ENCODE assay signal across 8 cellular contexts in the genomic region with DNA sequence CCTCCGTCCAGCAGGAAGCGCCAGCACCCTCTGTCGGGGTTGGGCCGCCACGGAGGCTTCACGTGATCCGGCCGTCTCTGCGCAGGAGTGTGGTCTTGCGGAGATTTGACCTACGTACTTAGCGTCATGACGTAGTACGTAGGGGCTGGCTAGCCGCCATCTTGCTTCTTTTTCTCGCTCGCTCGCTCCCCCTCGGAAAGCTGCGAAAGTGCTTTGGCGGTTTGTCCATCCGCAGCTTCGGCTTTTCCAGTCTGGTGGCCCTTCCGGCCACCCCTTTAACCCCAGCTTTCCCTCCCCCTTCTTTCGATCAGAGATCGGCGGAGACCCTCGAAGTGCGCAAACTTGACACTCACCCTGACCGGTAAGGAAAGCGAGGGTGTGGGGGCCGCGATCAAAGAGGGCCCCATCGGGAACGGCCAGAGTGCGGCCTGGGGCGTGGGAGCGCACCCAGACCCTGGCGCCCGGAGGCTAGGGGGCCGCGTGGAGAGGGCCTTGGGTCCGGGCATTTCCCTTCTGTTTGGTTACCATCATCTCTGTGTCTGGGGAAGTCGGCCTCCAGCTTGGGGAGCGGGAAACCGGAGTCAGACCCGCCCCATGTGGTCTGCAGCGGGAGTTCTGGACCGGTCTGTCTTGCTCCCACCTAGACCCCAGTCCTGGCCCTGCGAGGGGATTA. TPM values are rescaled to one million over a fixed set of nuclear protein-coding genes. Genes with fewer than 3 reads are reported as not detected.
A peak's percentile ranks its signal among the peaks of the same experiment; 100 is the strongest.
DNase-seq lines count a peak whose midpoint lies in the region; ATAC-seq, FAIRE-seq and TF ChIP-seq lines count a peak whose summit lies in the region.

A gene (plus strand): TSS at position 156 of the 673 bp plus-strand sequence. CDS start 26,559 bp downstream, outside the sequence.

- ATAC-seq in GM18867 (IDR thresholded peaks at IDR 0.05; ENCODE audit: unreplicated experiment) (peak; percentile 96), HG03108 (IDR thresholded peaks at IDR 0.05; ENCODE audit: unreplicated experiment) (peak; percentile 98)

- H3K4me1 ChIP-seq in ACC112 (ENCODE audit: control insufficient read depth, insufficient read depth, low read length, unreplicated experiment) (peaks cover 24% of the 10 kb centered on the region), smooth muscle cell (ENCODE audit: low read depth) (peaks cover 22% of the 10 kb centered on the region)

- H3K4me2 ChIP-seq in smooth muscle cell, result peak within 1 kb of the TSS; percentile 94

- H3K9ac ChIP-seq in smooth muscle cell (ENCODE audit: low read depth), result peak within 1 kb of the TSS; percentile 99

- peak; percentile 82 for FAIRE-seq in bronchial epithelial cell (lab: Jason Lieb, UNC)

- H3K36me3 ChIP-seq in ACC112 (ENCODE audit: insufficient read depth, low read length) (peaks cover 6% of the 10 kb centered on the region; the same call in 1 of the 2 replicates), WERI-Rb-1 (peaks cover 36% of the 10 kb centered on the region), bronchial epithelial cell (ENCODE audit: control insufficient read depth, insufficient read depth, low read length) (no peaks in the 10 kb centered on the region), smooth muscle cell (ENCODE audit: low read depth) (no peaks in the 10 kb centered on the region)

- TF ChIP-seq CTCF in WERI-Rb-1 (IDR thresholded peaks at IDR 0.05; ENCODE audit: low read depth, low read length) (peak; percentile 82), bronchial epithelial cell (IDR thresholded peaks at IDR 0.05; ENCODE audit: insufficient read depth, low read length, severe bottlenecking) (peak; percentile 76), smooth muscle cell (IDR thresholded peaks at IDR 0.05; ENCODE audit: borderline replicate concordance, insufficient read depth, poor library complexity, severe bottlenecking) (peak; percentile 59)

- H3K27me3 ChIP-seq in ACC112 (ENCODE audit: insufficient read depth, low read length), result no peaks in the 10 kb centered on the region
- H3K27me3 ChIP-seq in WERI-Rb-1 (ENCODE audit: insufficient read depth, low read depth, severe bottlenecking), result no peaks in the 10 kb centered on the region
- no peaks in the 10 kb centered on the region for H3K27me3 ChIP-seq in bronchial epithelial cell (ENCODE audit: control insufficient read depth, insufficient read depth, low read length)
- no peaks in the 10 kb centered on the region for H3K27me3 ChIP-seq in smooth muscle cell (ENCODE audit: low read depth)

- H4K20me1 ChIP-seq in smooth muscle cell (ENCODE audit: low read depth), result peaks cover 44% of the 10 kb centered on the region

- H3K9me3 ChIP-seq in WERI-Rb-1 (ENCODE audit: severe bottlenecking) (no peaks in the 10 kb centered on the region), smooth muscle cell (replicated peaks; ENCODE audit: low read depth) (no peaks in the 10 kb centered on the region)

- H3K27ac ChIP-seq in ACC112 (ENCODE audit: low read depth, low read length), result peak within 1 kb of the TSS; percentile 96
- H3K27ac ChIP-seq in WERI-Rb-1, result peak within 1 kb of the TSS; percentile 97
- H3K27ac ChIP-seq in smooth muscle cell (ENCODE audit: low read depth), result peak within 1 kb of the TSS; percentile 99

- WGBS in smooth muscle cell (ENCODE audit: low lambda C conversion rate), result under 1% methylated on average over 50 of the region's 50 CpGs

- peaks cover 51% of the 10 kb centered on the region for H3K79me2 ChIP-seq in ACC112 (ENCODE audit: control insufficient read depth, insufficient read depth, low read length, unreplicated experiment)
- peaks cover 50% of the 10 kb centered on the region for H3K79me2 ChIP-seq in smooth muscle cell (ENCODE audit: low read depth)

- H3K4me3 ChIP-seq in ACC112 (ENCODE audit: low read depth, low read length) (peak within 1 kb of the TSS; percentile 92), WERI-Rb-1 (ENCODE audit: low read depth, low read length) (peak within 1 kb of the TSS; percentile 82), bronchial epithelial cell (ENCODE audit: low read depth, low read length) (peak within 1 kb of the TSS; percentile 100), smooth muscle cell (peak within 1 kb of the TSS; percentile 85)

- DNase-seq in NCI-H2196 (lab: John Stamatoyannopoulos, UW; ENCODE audit: unreplicated experiment) (peak; percentile 97), WERI-Rb-1 (peak; percentile 98), bronchial epithelial cell (ENCODE audit: low read depth) (peak; percentile 94), iPS-NIHi11 (ENCODE audit: low spot score) (peak; percentile 92), smooth muscle cell (lab: John Stamatoyannopoulos, UW; ENCODE audit: unreplicated experiment) (peak; percentile 76)

- H2AFZ ChIP-seq in ACC112 (ENCODE audit: low read length, unreplicated experiment), result peak within 1 kb of the TSS; percentile 76
- H2AFZ ChIP-seq in smooth muscle cell (ENCODE audit: low read depth), result peak within 1 kb of the TSS; percentile 91

- H3F3A ChIP-seq in smooth muscle cell (ENCODE audit: low read depth), result no peaks in the 10 kb centered on the region

RNA-seq across cellular contexts. Expression of the gene that starts here (rescaled TPM):
- total RNA-seq in bronchial epithelial cell, result 38.2 and 54.9 TPM in 2 replicates
- total RNA-seq in smooth muscle cell, result 84.7 and 106 TPM in 2 replicates
- 89.8 and 117 TPM in 2 replicates for polyA plus RNA-seq in smooth muscle cell

Comparison
In these comparisons a context has a peak if more than half of its experiments do, and no peak if none do; other contexts are left out.
1. Peak in every context shown above with its lines: DNase-seq, ATAC-seq, H3K4me3 ChIP-seq and H3K27ac ChIP-seq.